In genomic region chr15:48462688-48463087, GRCh38 we compare ENCODE assay signal across 33 cellular contexts.
"Had no signal": no experiment of that assay in that cellular context is flagged by ENCODE, and none has a peak within 500 bp of the region (broad histone marks: within the 10 kb centered on the region; RNA-seq: fewer than 3 reads in every experiment).

No MANE protein-coding gene starts in this region.

- H3K4me3 ChIP-seq: PC-9 had no signal

- H3K27ac Mint-ChIP-seq: activated CD4-positive, alpha-beta memory T cell treated with anti-CD3 and anti-CD28 coated beads, Interleukin-2, amount 10 ng/mL, durations not matched to agents 7 days and 5 days; activated CD8-positive, alpha-beta memory T cell treated with anti-CD3 and anti-CD28 coated beads, Interleukin-2, amount 10 ng/mL, durations not matched to agents 7 days and 5 days; activated naive CD4-positive, alpha-beta T cell treated with anti-CD3 and anti-CD28 coated beads, Interleukin-2, amount 10 ng/mL, durations not matched to agents 7 days and 5 days; activated naive CD8-positive, alpha-beta T cell; activated naive CD8-positive, alpha-beta T cell treated with anti-CD3 and anti-CD28 coated beads, Interleukin-2, amount 50 U/mL, for 24 hours; brain had no signal

- ATAC-seq: activated CD8-positive, alpha-beta memory T cell treated with anti-CD3 and anti-CD28 coated beads, Interleukin-2, amount 10 ng/mL, durations not matched to agents 7 days and 5 days; activated naive CD8-positive, alpha-beta T cell treated with anti-CD3 and anti-CD28 coated beads, Interleukin-2, amount 50 U/mL, for 24 hours; Right ventricle myocardium inferior had no signal

- DNase-seq: activated CD4-positive, alpha-beta memory T cell treated with anti-CD3 and anti-CD28 coated beads, Interleukin-2, amount 10 ng/mL, durations not matched to agents 7 days and 5 days; activated CD4-positive, alpha-beta T cell treated with anti-CD3 and anti-CD28 coated beads for 1 hour; activated CD4-positive, alpha-beta T cell treated with anti-CD3 and anti-CD28 coated beads for 48 hours; activated CD4-positive, CD25-positive, alpha-beta regulatory T cell; activated CD8-positive, alpha-beta memory T cell treated with anti-CD3 and anti-CD28 coated beads for 24 hours; activated CD8-positive, alpha-beta memory T cell treated with anti-CD3 and anti-CD28 coated beads, Interleukin-2, amount 10 ng/mL, durations not matched to agents 7 days and 5 days; activated CD8-positive, alpha-beta memory T cell treated with anti-CD3 and anti-CD28 coated beads, Interleukin-2, amount 50 U/mL, for 48 hours; activated effector memory CD4-positive, alpha-beta T cell treated with Interleukin-2 at 50 U/mL for 16 hours; activated naive CD4-positive, alpha-beta T cell treated with anti-CD3 and anti-CD28 coated beads, Interleukin-2, amount 10 ng/mL, durations not matched to agents 7 days and 5 days; activated naive CD8-positive, alpha-beta T cell treated with anti-CD3 and anti-CD28 coated beads, Interleukin-2, amount 50 U/mL, for 24 hours; activated T-cell treated with anti-CD3 and anti-CD28 coated beads, Interleukin-2, amount 50 U/mL, for 48 hours; anterior cingulate cortex; central memory CD4-positive, alpha-beta T cell; NCI-H1105; NCI-H1436; NCI-H1694; NCI-H2029; NCI-H345; NCI-H510A; NCI-H526; NCI-H748 treated with DMSO at 0.1 percent for 48 hours; NK-92 treated with Interleukin-12 subunit alpha and Interleukin-12 subunit beta, amount 100 ng/mL, for 24 hours; PC-9; SIG-M5; SW 1271; T-helper 1 cell; T-helper 2 cell; T-helper 9 cell; WERI-Rb-1 had no signal

- H3K36me3 Mint-ChIP-seq: activated CD8-positive, alpha-beta memory T cell treated with anti-CD3 and anti-CD28 coated beads, Interleukin-2, amount 10 ng/mL, durations not matched to agents 7 days and 5 days; activated naive CD4-positive, alpha-beta T cell treated with anti-CD3 and anti-CD28 coated beads, Interleukin-2, amount 10 ng/mL, durations not matched to agents 7 days and 5 days; activated naive CD8-positive, alpha-beta T cell had no signal

- H3K4me2 ChIP-seq: PC-9 had no signal

- H3K9me3 Mint-ChIP-seq: activated CD4-positive, alpha-beta memory T cell treated with anti-CD3 and anti-CD28 coated beads, Interleukin-2, amount 10 ng/mL, durations not matched to agents 7 days and 5 days; activated naive CD4-positive, alpha-beta T cell treated with anti-CD3 and anti-CD28 coated beads, Interleukin-2, amount 10 ng/mL, durations not matched to agents 7 days and 5 days; activated naive CD8-positive, alpha-beta T cell treated with anti-CD3 and anti-CD28 coated beads, Interleukin-2, amount 50 U/mL, for 24 hours; brain had no signal

- H3K4me1 Mint-ChIP-seq: activated CD4-positive, alpha-beta memory T cell treated with anti-CD3 and anti-CD28 coated beads, Interleukin-2, amount 10 ng/mL, durations not matched to agents 7 days and 5 days; activated CD8-positive, alpha-beta memory T cell treated with anti-CD3 and anti-CD28 coated beads, Interleukin-2, amount 10 ng/mL, durations not matched to agents 7 days and 5 days; activated naive CD4-positive, alpha-beta T cell treated with anti-CD3 and anti-CD28 coated beads, Interleukin-2, amount 10 ng/mL, durations not matched to agents 7 days and 5 days; activated naive CD8-positive, alpha-beta T cell treated with anti-CD3 and anti-CD28 coated beads, Interleukin-2, amount 50 U/mL, for 24 hours; brain had no signal

- H2AFZ ChIP-seq: PC-9 had no signal

- H3K27me3 Mint-ChIP-seq: activated CD4-positive, alpha-beta memory T cell treated with anti-CD3 and anti-CD28 coated beads, Interleukin-2, amount 10 ng/mL, durations not matched to agents 7 days and 5 days; activated naive CD4-positive, alpha-beta T cell treated with anti-CD3 and anti-CD28 coated beads, Interleukin-2, amount 10 ng/mL, durations not matched to agents 7 days and 5 days; activated naive CD8-positive, alpha-beta T cell; activated naive CD8-positive, alpha-beta T cell treated with anti-CD3 and anti-CD28 coated beads, Interleukin-2, amount 50 U/mL, for 24 hours; brain had no signal

- H3K27ac ChIP-seq: PC-9, RWPE1, WERI-Rb-1 had no signal

- H3K36me3 ChIP-seq: WERI-Rb-1 had no signal

- H3K4me3 Mint-ChIP-seq: activated CD4-positive, alpha-beta memory T cell treated with anti-CD3 and anti-CD28 coated beads, Interleukin-2, amount 10 ng/mL, durations not matched to agents 7 days and 5 days; activated CD8-positive, alpha-beta memory T cell treated with anti-CD3 and anti-CD28 coated beads, Interleukin-2, amount 10 ng/mL, durations not matched to agents 7 days and 5 days; activated naive CD4-positive, alpha-beta T cell treated with anti-CD3 and anti-CD28 coated beads, Interleukin-2, amount 10 ng/mL, durations not matched to agents 7 days and 5 days; activated naive CD8-positive, alpha-beta T cell; activated naive CD8-positive, alpha-beta T cell treated with anti-CD3 and anti-CD28 coated beads, Interleukin-2, amount 50 U/mL, for 24 hours; brain had no signal
